ENCODE assay signal across 33 cellular contexts in the genomic region with DNA sequence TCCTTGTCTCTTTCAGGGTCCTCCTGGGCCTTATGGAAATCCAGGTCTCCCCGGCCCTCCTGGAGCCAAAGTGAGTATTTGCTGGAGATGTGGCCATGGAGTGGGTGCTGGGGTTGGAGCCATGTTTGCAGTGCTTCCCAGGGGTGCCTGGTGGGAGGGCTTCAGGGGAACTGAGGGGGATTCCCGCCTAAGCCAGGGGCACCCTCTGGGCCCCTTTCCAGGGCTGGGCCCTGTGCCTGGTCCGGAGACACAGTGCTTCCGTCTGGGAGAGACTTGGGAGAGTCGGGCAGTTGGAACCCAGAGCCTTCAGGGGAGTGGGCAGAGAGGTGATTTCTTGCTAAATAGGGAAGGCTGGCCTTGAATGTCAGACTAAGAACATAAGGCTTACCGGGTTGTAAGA.
"Had no signal": no experiment of that assay in that cellular context is flagged by ENCODE, and none has a peak within 500 bp of the region (broad histone marks: within the 10 kb centered on the region; RNA-seq: fewer than 3 reads in every experiment).

No MANE protein-coding gene starts in this region.

- ATAC-seq: activated CD4-positive, alpha-beta T cell treated with anti-CD3 and anti-CD28 coated beads for 36 hours; activated CD4-positive, CD25-positive, alpha-beta regulatory T cell treated with anti-CD3 and anti-CD28 coated beads, Interleukin-2, amount 50 U/mL, for 24 hours; activated CD8-positive, alpha-beta T cell treated with anti-CD3 and anti-CD28 coated beads, Interleukin-2, amount 10 ng/mL, durations not matched to agents 7 days and 5 days; body of pancreas; PC-3; WTC11 had no signal

- H3K9me3 ChIP-seq: body of pancreas, breast epithelium, MG63, Peyer's patch had no signal

- H3K36me3 Mint-ChIP-seq: activated naive CD8-positive, alpha-beta T cell treated with anti-CD3 and anti-CD28 coated beads, Interleukin-2, amount 10 ng/mL, durations not matched to agents 7 days and 5 days had no signal

- H3K27me3 ChIP-seq: body of pancreas, breast epithelium, MG63, Peyer's patch had no signal

- DNase-seq: activated CD4-positive, alpha-beta T cell treated with anti-CD3 and anti-CD28 coated beads for 36 hours; activated CD4-positive, alpha-beta T cell treated with anti-CD3 and anti-CD28 coated beads, Interleukin-2, amount 10 ng/mL, durations not matched to agents 7 days and 5 days; activated CD4-positive, alpha-beta T cell treated with anti-CD3 and anti-CD28 coated beads, Interleukin-2, amount 50 U/mL, for 48 hours; activated CD8-positive, alpha-beta T cell treated with anti-CD3 and anti-CD28 coated beads, Interleukin-2, amount 10 ng/mL, durations not matched to agents 7 days and 5 days; activated gamma-delta T cell; activated naive CD4-positive, alpha-beta T cell treated with Interleukin-2 at 50 U/mL for 16 hours; activated naive CD8-positive, alpha-beta T cell treated with anti-CD3 and anti-CD28 coated beads, Interleukin-2, amount 10 ng/mL, durations not matched to agents 7 days and 5 days; activated T-cell treated with anti-CD3 and anti-CD28 coated beads, Interleukin-2, amount 50 U/mL, for 24 hours; amygdala; body of pancreas; Kasumi-1; KG1; MG63; NCI-H1048; NCI-H1105 treated with DMSO at 0.1 percent for 48 hours; NCI-H1436 treated with DMSO at 0.1 percent for 48 hours; NCI-H1694 treated with DMSO at 0.1 percent for 48 hours; NCI-H2029; NCI-H510A; NCI-H526; NCI-H748 treated with DMSO at 0.1 percent for 48 hours; NK-92 treated with Interleukin-12 subunit alpha and Interleukin-12 subunit beta, amount 100 ng/mL, for 24 hours; PC-3; Peyer's patch; RPMI8226; SIG-M5; SW 1271 had no signal

- H3K27ac ChIP-seq: body of pancreas, breast epithelium, Peyer's patch had no signal

- H3K4me1 ChIP-seq: breast epithelium had no signal

- H3K4me3 Mint-ChIP-seq: activated CD4-positive, alpha-beta T cell treated with anti-CD3 and anti-CD28 coated beads for 36 hours; activated CD4-positive, alpha-beta T cell treated with anti-CD3 and anti-CD28 coated beads, Interleukin-2, amount 10 ng/mL, durations not matched to agents 7 days and 5 days; activated CD8-positive, alpha-beta T cell treated with anti-CD3 and anti-CD28 coated beads, Interleukin-2, amount 10 ng/mL, durations not matched to agents 7 days and 5 days; activated naive CD8-positive, alpha-beta T cell treated with anti-CD3 and anti-CD28 coated beads, Interleukin-2, amount 10 ng/mL, durations not matched to agents 7 days and 5 days; activated T-cell treated with anti-CD3 and anti-CD28 coated beads, Interleukin-2, amount 50 U/mL, for 24 hours; WTC11 had no signal

- H3K9me3 Mint-ChIP-seq: activated CD4-positive, alpha-beta T cell treated with anti-CD3 and anti-CD28 coated beads, Interleukin-2, amount 10 ng/mL, durations not matched to agents 7 days and 5 days; activated naive CD8-positive, alpha-beta T cell treated with anti-CD3 and anti-CD28 coated beads, Interleukin-2, amount 10 ng/mL, durations not matched to agents 7 days and 5 days; activated T-cell treated with anti-CD3 and anti-CD28 coated beads, Interleukin-2, amount 50 U/mL, for 24 hours; activated T-helper 2 cell treated with anti-CD3 and anti-CD28 coated beads, Interferon-gamma antibody, Interleukin-2, Interleukin-4, amounts not matched to agents 10 μg/mL and 5 μg/mL and 100 μg/mL, durations not matched to agents 14 hours and 24 hours and 36 hours; WTC11 had no signal

- H3K27me3 Mint-ChIP-seq: activated CD4-positive, alpha-beta T cell treated with anti-CD3 and anti-CD28 coated beads for 36 hours; activated CD4-positive, alpha-beta T cell treated with anti-CD3 and anti-CD28 coated beads, Interleukin-2, amount 10 ng/mL, durations not matched to agents 7 days and 5 days; activated naive CD8-positive, alpha-beta T cell treated with anti-CD3 and anti-CD28 coated beads, Interleukin-2, amount 10 ng/mL, durations not matched to agents 7 days and 5 days; activated T-cell treated with anti-CD3 and anti-CD28 coated beads, Interleukin-2, amount 50 U/mL, for 24 hours had no signal

- H3K36me3 ChIP-seq: breast epithelium, MG63, Peyer's patch had no signal

- H3K4me3 ChIP-seq: body of pancreas, breast epithelium, MG63, Peyer's patch had no signal

- FAIRE-seq: astrocyte, TTC549 had no signal

- H3K4me1 Mint-ChIP-seq: activated CD4-positive, alpha-beta T cell treated with anti-CD3 and anti-CD28 coated beads for 36 hours; activated CD4-positive, alpha-beta T cell treated with anti-CD3 and anti-CD28 coated beads, Interleukin-2, amount 10 ng/mL, durations not matched to agents 7 days and 5 days; activated naive CD8-positive, alpha-beta T cell treated with anti-CD3 and anti-CD28 coated beads, Interleukin-2, amount 10 ng/mL, durations not matched to agents 7 days and 5 days; WTC11 had no signal

- H3K27ac Mint-ChIP-seq: activated CD4-positive, alpha-beta T cell treated with anti-CD3 and anti-CD28 coated beads for 36 hours; activated CD4-positive, alpha-beta T cell treated with anti-CD3 and anti-CD28 coated beads, Interleukin-2, amount 10 ng/mL, durations not matched to agents 7 days and 5 days; activated CD8-positive, alpha-beta T cell treated with anti-CD3 and anti-CD28 coated beads, Interleukin-2, amount 10 ng/mL, durations not matched to agents 7 days and 5 days; activated naive CD8-positive, alpha-beta T cell treated with anti-CD3 and anti-CD28 coated beads, Interleukin-2, amount 10 ng/mL, durations not matched to agents 7 days and 5 days; activated T-cell treated with anti-CD3 and anti-CD28 coated beads, Interleukin-2, amount 50 U/mL, for 24 hours; activated T-helper 2 cell treated with anti-CD3 and anti-CD28 coated beads, Interferon-gamma antibody, Interleukin-2, Interleukin-4, amounts not matched to agents 10 μg/mL and 5 μg/mL and 100 μg/mL, durations not matched to agents 14 hours and 24 hours and 36 hours; WTC11 had no signal
